Comparison of ENCODE assay signal across 18 cellular contexts in the genomic region with DNA sequence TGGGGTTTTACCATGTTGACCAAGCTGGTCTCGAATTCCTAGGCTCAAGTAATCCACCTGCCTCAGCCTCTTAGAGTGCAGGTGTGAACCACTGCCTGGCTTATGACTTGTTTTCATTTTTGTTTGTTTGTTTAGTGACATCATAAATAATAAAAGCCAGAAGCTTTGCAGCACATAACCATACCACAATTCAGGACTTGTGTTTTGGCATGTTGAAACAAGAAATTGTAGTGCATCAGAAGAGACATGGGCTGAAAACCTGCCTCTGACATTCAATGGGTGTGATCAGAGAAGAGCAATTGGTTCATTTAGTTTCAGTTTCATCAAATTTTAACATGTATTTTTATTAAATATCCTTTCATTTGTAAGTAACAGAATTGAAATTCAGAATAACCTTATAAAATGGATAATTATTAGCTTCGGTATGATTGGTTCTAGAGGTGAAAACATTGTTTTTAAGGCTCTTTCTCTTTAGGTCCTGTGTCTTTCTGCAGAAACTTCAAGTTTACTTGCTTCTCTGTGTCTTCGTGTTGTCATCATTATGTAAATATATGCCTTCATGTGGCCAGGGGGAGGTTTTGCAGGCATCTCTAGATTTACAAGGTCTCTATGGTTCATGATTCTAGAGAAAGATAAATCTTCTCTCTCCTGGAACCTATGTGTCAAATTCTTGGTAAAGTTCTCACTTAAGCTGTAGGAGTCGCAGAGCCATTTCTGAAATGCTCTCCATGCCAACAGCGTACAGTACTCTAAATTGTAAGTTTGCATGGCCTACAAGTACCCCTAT.
DNase-seq lines count a peak whose midpoint lies in the region; ATAC-seq and TF ChIP-seq lines count a peak whose summit lies in the region.
"Had no signal": no experiment of that assay in that cellular context is flagged by ENCODE, and none has a peak within 500 bp of the region (broad histone marks: within the 10 kb centered on the region; RNA-seq: fewer than 3 reads in every experiment).

No MANE protein-coding gene starts in this region.

- H3K27ac Mint-ChIP-seq in activated naive CD8-positive, alpha-beta T cell treated with anti-CD3 and anti-CD28 coated beads, Interleukin-2, amount 10 ng/mL, durations not matched to agents 7 days and 5 days = peak overlapping the region; percentile 54
- H3K27ac Mint-ChIP-seq in activated naive CD8-positive, alpha-beta T cell treated with anti-CD3 and anti-CD28 coated beads for 36 hours = no peak overlapping the region
- H3K27ac Mint-ChIP-seq in activated CD8-positive, alpha-beta T cell treated with anti-CD3 and anti-CD28 coated beads for 36 hours = peak overlapping the region; percentile 30
- H3K27ac Mint-ChIP-seq: IgD-negative memory B cell; mesothelial cell of epicardium; natural killer cell treated with Interleukin-12 subunit alpha and Interleukin-12 subunit beta and Interleukin-15 and Interleukin-18, amount 100 ng/mL, for 72 hours had no signal

- peaks cover 7% of the 10 kb centered on the region for H3K4me1 Mint-ChIP-seq in activated naive CD8-positive, alpha-beta T cell treated with anti-CD3 and anti-CD28 coated beads, Interleukin-2, amount 10 ng/mL, durations not matched to agents 7 days and 5 days
- H3K4me1 Mint-ChIP-seq in activated naive CD8-positive, alpha-beta T cell treated with anti-CD3 and anti-CD28 coated beads for 36 hours = peaks cover 23% of the 10 kb centered on the region
- H3K4me1 Mint-ChIP-seq in activated CD8-positive, alpha-beta T cell treated with anti-CD3 and anti-CD28 coated beads for 36 hours (ENCODE audit: low read depth) = peaks cover 27% of the 10 kb centered on the region
- H3K4me1 Mint-ChIP-seq: IgD-negative memory B cell had no signal

- POLR2A ChIA-PET in activated naive CD8-positive, alpha-beta T cell treated with anti-CD3 and anti-CD28 coated beads, Interleukin-2, amount 10 ng/mL, durations not matched to agents 7 days and 5 days (lab: Charles Lee) = no interaction called here
- POLR2A ChIA-PET in activated CD8-positive, alpha-beta T cell treated with anti-CD3 and anti-CD28 coated beads for 36 hours (lab: Charles Lee) = no interaction called here

- H3K4me3 Mint-ChIP-seq in activated naive CD8-positive, alpha-beta T cell treated with anti-CD3 and anti-CD28 coated beads, Interleukin-2, amount 10 ng/mL, durations not matched to agents 7 days and 5 days = peak overlapping the region; percentile 20
- no peak overlapping the region for H3K4me3 Mint-ChIP-seq in activated naive CD8-positive, alpha-beta T cell treated with anti-CD3 and anti-CD28 coated beads for 36 hours
- peak overlapping the region; percentile 1 for H3K4me3 Mint-ChIP-seq in activated CD8-positive, alpha-beta T cell treated with anti-CD3 and anti-CD28 coated beads for 36 hours
- H3K4me3 Mint-ChIP-seq: IgD-negative memory B cell; mesothelial cell of epicardium; natural killer cell treated with Interleukin-12 subunit alpha and Interleukin-12 subunit beta and Interleukin-15 and Interleukin-18, amount 100 ng/mL, for 72 hours had no signal

- CTCF ChIA-PET in activated CD8-positive, alpha-beta T cell treated with anti-CD3 and anti-CD28 coated beads for 36 hours (lab: Charles Lee) = no interaction called here

- peaks cover 2% of the 10 kb centered on the region for H3K9me3 Mint-ChIP-seq in activated naive CD8-positive, alpha-beta T cell treated with anti-CD3 and anti-CD28 coated beads, Interleukin-2, amount 10 ng/mL, durations not matched to agents 7 days and 5 days
- H3K9me3 Mint-ChIP-seq in activated naive CD8-positive, alpha-beta T cell treated with anti-CD3 and anti-CD28 coated beads for 36 hours = no peaks in the 10 kb centered on the region
- peaks cover 4% of the 10 kb centered on the region for H3K9me3 Mint-ChIP-seq in activated CD8-positive, alpha-beta T cell treated with anti-CD3 and anti-CD28 coated beads for 36 hours
- H3K9me3 Mint-ChIP-seq: mesothelial cell of epicardium had no signal

- no peaks in the 10 kb centered on the region for H3K36me3 Mint-ChIP-seq in activated naive CD8-positive, alpha-beta T cell treated with anti-CD3 and anti-CD28 coated beads, Interleukin-2, amount 10 ng/mL, durations not matched to agents 7 days and 5 days
- H3K36me3 Mint-ChIP-seq in activated naive CD8-positive, alpha-beta T cell treated with anti-CD3 and anti-CD28 coated beads for 36 hours = peaks cover 1% of the 10 kb centered on the region
- H3K36me3 Mint-ChIP-seq in activated CD8-positive, alpha-beta T cell treated with anti-CD3 and anti-CD28 coated beads for 36 hours (ENCODE audit: low read depth) = no peaks in the 10 kb centered on the region
- H3K36me3 Mint-ChIP-seq: IgD-negative memory B cell; mesothelial cell of epicardium; natural killer cell treated with Interleukin-12 subunit alpha and Interleukin-12 subunit beta and Interleukin-15 and Interleukin-18, amount 100 ng/mL, for 72 hours had no signal

- DNase-seq in activated naive CD8-positive, alpha-beta T cell treated with anti-CD3 and anti-CD28 coated beads, Interleukin-2, amount 10 ng/mL, durations not matched to agents 7 days and 5 days = no peak
- no peak for DNase-seq in activated naive CD8-positive, alpha-beta T cell treated with anti-CD3 and anti-CD28 coated beads for 36 hours
- DNase-seq in HPDE6-E6E7 (ENCODE audit: extremely low spot score) = peak; percentile 54
- peak; percentile 12 for DNase-seq in activated CD8-positive, alpha-beta T cell treated with anti-CD3 and anti-CD28 coated beads for 36 hours
- no peak for DNase-seq in NCI-H1436 (lab: John Stamatoyannopoulos, UW)
- DNase-seq: activated gamma-delta T cell treated with Interleukin-2 at 50 U/mL for 16 hours; left colon; NCI-H2029; NCI-H524; stimulated activated CD4-positive, alpha-beta T cell treated with anti-CD3 and anti-CD28 coated beads, Interleukin-1b, Interleukin-23, amount 100 ng/mL, for 48 hours; stimulated activated naive CD4-positive, alpha-beta T cell treated with Interleukin-2 at 50 U/mL for 16 hours; tibial artery had no signal

- peak; percentile 14 for ATAC-seq in activated naive CD8-positive, alpha-beta T cell treated with anti-CD3 and anti-CD28 coated beads, Interleukin-2, amount 10 ng/mL, durations not matched to agents 7 days and 5 days (ENCODE audit: low read depth)
- ATAC-seq in activated CD8-positive, alpha-beta T cell treated with anti-CD3 and anti-CD28 coated beads for 36 hours = peak; percentile 64
- ATAC-seq in GM18498 (IDR thresholded peaks at IDR 0.05; ENCODE audit: unreplicated experiment) (no peak), GM19023 (IDR thresholded peaks at IDR 0.05; ENCODE audit: unreplicated experiment) (no peak)
- ATAC-seq: left colon; natural killer cell treated with Interleukin-12 subunit alpha and Interleukin-12 subunit beta and Interleukin-15 and Interleukin-18, amount 100 ng/mL, for 72 hours; Right ventricle myocardium inferior had no signal

- no peaks in the 10 kb centered on the region for H3K27me3 Mint-ChIP-seq in activated naive CD8-positive, alpha-beta T cell treated with anti-CD3 and anti-CD28 coated beads, Interleukin-2, amount 10 ng/mL, durations not matched to agents 7 days and 5 days
- no peaks in the 10 kb centered on the region for H3K27me3 Mint-ChIP-seq in activated naive CD8-positive, alpha-beta T cell treated with anti-CD3 and anti-CD28 coated beads for 36 hours
- H3K27me3 Mint-ChIP-seq in activated CD8-positive, alpha-beta T cell treated with anti-CD3 and anti-CD28 coated beads for 36 hours = no peaks in the 10 kb centered on the region
- H3K27me3 Mint-ChIP-seq: IgD-negative memory B cell; natural killer cell treated with Interleukin-12 subunit alpha and Interleukin-12 subunit beta and Interleukin-15 and Interleukin-18, amount 100 ng/mL, for 72 hours had no signal

- intact Hi-C loops in activated CD8-positive, alpha-beta T cell treated with anti-CD3 and anti-CD28 coated beads for 36 hours (cut with micrococcal nuclease) = no loop called here

- no peak for TF ChIP-seq CTCF in activated CD8-positive, alpha-beta T cell treated with anti-CD3 and anti-CD28 coated beads for 36 hours (IDR thresholded peaks at IDR 0.05)

Comparison
In these comparisons a context has a peak if more than half of its experiments do, and no peak if none do; other contexts are left out.
1. ATAC-seq: peak in activated naive CD8-positive, alpha-beta T cell treated with anti-CD3 and anti-CD28 coated beads, Interleukin-2, amount 10 ng/mL, durations not matched to agents 7 days and 5 days (single experiment) and activated CD8-positive, alpha-beta T cell treated with anti-CD3 and anti-CD28 coated beads for 36 hours (single experiment); none in GM18498 (single experiment) and GM19023 (single experiment).
2. DNase-seq: peak in HPDE6-E6E7 (single experiment) and activated CD8-positive, alpha-beta T cell treated with anti-CD3 and anti-CD28 coated beads for 36 hours (single experiment); none in activated naive CD8-positive, alpha-beta T cell treated with anti-CD3 and anti-CD28 coated beads, Interleukin-2, amount 10 ng/mL, durations not matched to agents 7 days and 5 days (single experiment), activated naive CD8-positive, alpha-beta T cell treated with anti-CD3 and anti-CD28 coated beads for 36 hours (single experiment) and NCI-H1436 (single experiment).